ENCODE assay signal across 8 cellular contexts in the genomic region with DNA sequence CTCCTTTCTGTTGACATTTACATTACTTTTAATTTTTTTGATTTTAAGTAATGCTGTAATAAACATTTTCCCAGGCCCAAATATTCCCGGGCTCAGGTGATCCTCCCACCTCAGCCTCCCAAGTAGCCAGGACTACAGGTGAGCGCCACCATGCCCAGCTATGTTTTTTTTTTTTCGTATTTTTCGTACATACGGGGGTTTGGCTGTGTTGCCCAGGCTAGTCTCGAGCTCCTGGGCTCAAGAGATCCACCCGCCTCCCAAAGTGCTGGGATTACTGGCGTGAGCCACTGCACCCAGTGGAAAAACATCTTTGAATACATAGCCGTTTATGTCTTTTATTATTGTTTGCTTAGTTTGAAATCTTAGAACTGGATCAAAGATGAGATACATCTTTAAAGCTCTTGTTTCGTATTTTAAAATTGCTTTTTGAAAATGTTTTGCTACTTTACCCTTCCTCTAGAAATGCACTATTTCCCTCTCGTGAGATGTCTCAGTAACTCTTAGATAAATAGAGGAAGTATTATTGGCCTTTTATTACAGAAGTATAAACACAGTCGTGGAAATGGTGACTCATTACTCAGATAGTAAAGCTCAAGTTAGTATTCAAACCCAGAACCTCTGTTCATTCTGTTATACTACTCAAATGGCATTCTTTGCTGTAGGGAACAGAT. TPM values are rescaled to one million over a fixed set of nuclear protein-coding genes. Genes with fewer than 3 reads are reported as not detected.
A peak's percentile ranks its signal among the peaks of the same experiment; 100 is the strongest.
DNase-seq lines count a peak whose midpoint lies in the region; ATAC-seq lines count a peak whose summit lies in the region.

No MANE protein-coding gene starts in this region.

- H3K4me3 Mint-ChIP-seq in activated naive CD4-positive, alpha-beta T cell treated with anti-CD3 and anti-CD28 coated beads, Interleukin-2, amount 50 U/mL, for 24 hours, result peak overlapping the region; percentile 96
- peak overlapping the region; percentile 93 for H3K4me3 Mint-ChIP-seq in natural killer cell treated with Interleukin-12 subunit alpha and Interleukin-12 subunit beta and Interleukin-15 and Interleukin-18, amount 100 ng/mL, for 72 hours

- H3K27ac Mint-ChIP-seq in activated naive CD4-positive, alpha-beta T cell treated with anti-CD3 and anti-CD28 coated beads, Interleukin-2, amount 50 U/mL, for 24 hours, result peak overlapping the region; percentile 98
- H3K27ac Mint-ChIP-seq in natural killer cell treated with Interleukin-12 subunit alpha and Interleukin-12 subunit beta and Interleukin-15 and Interleukin-18, amount 100 ng/mL, for 72 hours, result peak overlapping the region; percentile 84 to 95

- ATAC-seq in natural killer cell treated with Interleukin-12 subunit alpha and Interleukin-12 subunit beta and Interleukin-15 and Interleukin-18, amount 100 ng/mL, for 72 hours, result no peak
- ATAC-seq in HG03175 (IDR thresholded peaks at IDR 0.05; ENCODE audit: unreplicated experiment), result no peak

- H3K4me1 Mint-ChIP-seq in activated naive CD4-positive, alpha-beta T cell treated with anti-CD3 and anti-CD28 coated beads, Interleukin-2, amount 50 U/mL, for 24 hours, result peaks cover 54% of the 10 kb centered on the region
- H3K4me1 Mint-ChIP-seq in natural killer cell treated with Interleukin-12 subunit alpha and Interleukin-12 subunit beta and Interleukin-15 and Interleukin-18, amount 100 ng/mL, for 72 hours (ENCODE audit: low read depth in 2 of 2), result peaks cover 39 to 52% of the 10 kb centered on the region in 2 donors

- DNase-seq in activated naive CD4-positive, alpha-beta T cell treated with anti-CD3 and anti-CD28 coated beads, Interleukin-2, amount 50 U/mL, for 16 hours, result no peak
- DNase-seq in OCI-M1 (lab: John Stamatoyannopoulos, UW), result peak; percentile 91
- peak; percentile 64 to 92 for DNase-seq in dermis microvascular lymphatic vessel endothelial cell (ENCODE audit: low read depth in 2 of 2)
- no peak for DNase-seq in natural killer cell treated with Interleukin-12 subunit alpha and Interleukin-12 subunit beta and Interleukin-15 and Interleukin-18, amount 100 ng/mL, for 72 hours (ENCODE audit: low spot score)
- no peak for DNase-seq in NCI-H510A treated with DMSO at 0.1 percent for 48 hours (lab: John Stamatoyannopoulos, UW)
- no peak for DNase-seq in Ammon's horn (ENCODE audit: low spot score)

- H3K27me3 Mint-ChIP-seq in activated naive CD4-positive, alpha-beta T cell treated with anti-CD3 and anti-CD28 coated beads, Interleukin-2, amount 50 U/mL, for 24 hours, result no peaks in the 10 kb centered on the region
- no peaks in the 10 kb centered on the region for H3K27me3 Mint-ChIP-seq in natural killer cell treated with Interleukin-12 subunit alpha and Interleukin-12 subunit beta and Interleukin-15 and Interleukin-18, amount 100 ng/mL, for 72 hours

- no peaks in the 10 kb centered on the region for H3K9me3 Mint-ChIP-seq in activated naive CD4-positive, alpha-beta T cell treated with anti-CD3 and anti-CD28 coated beads, Interleukin-2, amount 50 U/mL, for 24 hours
- H3K9me3 Mint-ChIP-seq in natural killer cell treated with Interleukin-12 subunit alpha and Interleukin-12 subunit beta and Interleukin-15 and Interleukin-18, amount 100 ng/mL, for 72 hours, result no peaks in the 10 kb centered on the region

- H3K36me3 Mint-ChIP-seq in activated naive CD4-positive, alpha-beta T cell treated with anti-CD3 and anti-CD28 coated beads, Interleukin-2, amount 50 U/mL, for 24 hours, result peaks cover 14% of the 10 kb centered on the region
- peaks cover 12% of the 10 kb centered on the region for H3K36me3 Mint-ChIP-seq in natural killer cell treated with Interleukin-12 subunit alpha and Interleukin-12 subunit beta and Interleukin-15 and Interleukin-18, amount 100 ng/mL, for 72 hours

RNA-seq across cellular contexts. Expression of a gene that starts 2.4 kb away (rescaled TPM):
- 43.0 and 44.2 TPM in 2 replicates for total RNA-seq in dermis microvascular lymphatic vessel endothelial cell
- total RNA-seq in natural killer cell treated with Interleukin-12 subunit alpha and Interleukin-12 subunit beta and Interleukin-15 and Interleukin-18, amount 100 ng/mL, for 72 hours, result 100 to 1,000 TPM in 1 of 2 donors, 10 to 100 TPM in 1; 88.0 to 141 TPM

Comparison
In these comparisons a context has a peak if more than half of its experiments do, and no peak if none do; other contexts are left out.
1. DNase-seq: peak in OCI-M1 (single experiment) and dermis microvascular lymphatic vessel endothelial cell (2 of 2); none in activated naive CD4-positive, alpha-beta T cell treated with anti-CD3 and anti-CD28 coated beads, Interleukin-2, amount 50 U/mL, for 16 hours (single experiment), natural killer cell treated with Interleukin-12 subunit alpha and Interleukin-12 subunit beta and Interleukin-15 and Interleukin-18, amount 100 ng/mL, for 72 hours (single experiment), NCI-H510A treated with DMSO at 0.1 percent for 48 hours (single experiment) and Ammon's horn (single experiment).